Comparison of ENCODE assay signal across 9 cellular contexts in the genomic region with DNA sequence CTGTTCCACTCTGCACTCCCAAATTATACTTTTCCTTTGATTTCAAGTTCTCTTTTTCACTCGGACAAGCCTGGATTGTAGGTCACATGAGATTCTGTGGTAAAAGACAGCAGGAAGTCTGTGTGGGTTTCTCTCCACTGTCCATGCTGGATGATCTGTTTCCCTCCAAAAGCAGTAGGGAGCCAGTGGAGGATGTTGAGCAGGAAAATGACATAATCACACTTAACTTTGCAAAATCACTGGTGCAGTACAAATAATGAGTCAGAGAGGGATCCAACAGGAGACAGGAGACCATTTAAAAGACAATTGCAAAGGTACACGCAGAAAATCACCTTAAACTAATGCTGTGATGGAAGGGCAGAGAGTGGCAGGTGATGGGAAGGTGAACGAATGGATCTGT.
DNase-seq lines count a peak whose midpoint lies in the region; TF ChIP-seq lines count a peak whose summit lies in the region.
"Had no signal": no experiment of that assay in that cellular context is flagged by ENCODE, and none has a peak within 500 bp of the region (broad histone marks: within the 10 kb centered on the region; RNA-seq: fewer than 3 reads in every experiment).

No MANE protein-coding gene starts in this region.

- H3K4me3 ChIP-seq in choroid plexus epithelial cell (ENCODE audit: low read depth, low read length) (no peak overlapping the region), skeletal muscle cell (ENCODE audit: low read depth, low read length) (no peak overlapping the region)
- H3K4me3 ChIP-seq: pancreas had no signal

- no peak for TF ChIP-seq CTCF in choroid plexus epithelial cell (conservative IDR thresholded peaks at IDR 0.05; ENCODE audit: low read depth, low read length)

- H3K27ac ChIP-seq in substantia nigra (ENCODE audit: low read depth, low read length, poor library complexity, severe bottlenecking), result no peak overlapping the region
- H3K27ac ChIP-seq: pancreas had no signal

- peak; percentile 33 for DNase-seq in GF-D8 (lab: John Stamatoyannopoulos, UW)
- peak; percentile 83 for DNase-seq in NCI-H345 (lab: John Stamatoyannopoulos, UW)
- DNase-seq in choroid plexus epithelial cell (ENCODE audit: low read depth), result peak; percentile 95
- peak; percentile 44 for DNase-seq in skeletal muscle cell (ENCODE audit: low read depth)
- DNase-seq in substantia nigra (lab: John Stamatoyannopoulos, UW), result no peak
- no peak for DNase-seq in activated CD4-positive, alpha-beta T cell treated with anti-CD3 and anti-CD28 coated beads for 1 hour
- no peak for DNase-seq in NCI-H524 treated with DMSO at 0.1 percent for 48 hours (lab: John Stamatoyannopoulos, UW)
- DNase-seq: cerebellar nuclear complex had no signal

Comparison
In these comparisons a context has a peak if more than half of its experiments do, and no peak if none do; other contexts are left out.
1. DNase-seq: peak in GF-D8 (single experiment), NCI-H345 (single experiment), choroid plexus epithelial cell (single experiment) and skeletal muscle cell (single experiment); none in substantia nigra (0 of 49), activated CD4-positive, alpha-beta T cell treated with anti-CD3 and anti-CD28 coated beads for 1 hour (single experiment) and NCI-H524 treated with DMSO at 0.1 percent for 48 hours (single experiment).